Comparison of ENCODE assay signal across 8 cellular contexts in the genomic region with DNA sequence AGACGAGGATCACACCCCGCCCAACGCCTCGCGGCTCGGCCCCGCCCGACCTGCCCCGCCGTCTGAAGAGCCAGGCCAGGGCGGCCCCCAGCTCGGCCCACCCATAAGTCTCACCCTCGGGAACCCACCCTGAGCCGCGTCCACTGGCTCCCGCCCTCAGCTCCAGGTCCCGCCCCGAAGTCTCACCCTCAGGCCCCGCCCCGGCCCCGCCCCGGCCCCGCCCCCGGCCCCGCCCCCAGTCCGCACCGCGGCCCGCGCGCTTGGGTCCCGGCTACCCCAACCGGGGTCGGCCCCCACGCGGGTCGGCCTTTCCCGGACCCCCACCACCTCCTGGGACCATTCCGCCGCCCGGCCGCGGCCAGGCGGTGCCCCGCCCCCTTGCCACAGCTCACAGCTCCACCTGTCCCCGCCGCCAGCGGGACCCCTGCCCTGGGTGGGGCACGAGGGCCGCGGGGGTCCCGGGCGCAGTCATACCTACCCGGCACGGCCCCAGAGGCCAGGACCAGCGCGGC. TPM values are rescaled to one million over a fixed set of nuclear protein-coding genes. Genes with fewer than 3 reads are reported as not detected.
DNase-seq lines count a peak whose midpoint lies in the region; ATAC-seq and TF ChIP-seq lines count a peak whose summit lies in the region.

No MANE protein-coding gene starts in this region.

- peak overlapping the region in 2 of 4 donors; percentile 34 to 58 for H3K27ac ChIP-seq in esophagus muscularis mucosa (replicated peaks in 1 of 4)

- H3K4me1 Mint-ChIP-seq in neural crest cell = peaks cover 24% of the 10 kb centered on the region
- peaks cover 9% of the 10 kb centered on the region for H3K4me1 Mint-ChIP-seq in type B pancreatic cell (ENCODE audit: unreplicated experiment)

- peaks cover 0 to 20% (median 2%) of the 10 kb centered on the region in 4 donors for H3K27me3 ChIP-seq in esophagus muscularis mucosa

- H3K36me3 Mint-ChIP-seq in neural crest cell (ENCODE audit: low read depth) (peaks cover 18% of the 10 kb centered on the region), type B pancreatic cell (no peaks in the 10 kb centered on the region)

- no peak overlapping the region for H3K27ac Mint-ChIP-seq in neural crest cell (ENCODE audit: unreplicated experiment)
- no peak overlapping the region for H3K27ac Mint-ChIP-seq in type B pancreatic cell

- H3K27me3 Mint-ChIP-seq in neural crest cell (ENCODE audit: low read depth) (peaks cover 38% of the 10 kb centered on the region), type B pancreatic cell (peaks cover 58% of the 10 kb centered on the region)

- WGBS in esophagus muscularis mucosa = 3% methylated on average over 7 of the region's 57 CpGs

- H3K36me3 ChIP-seq in esophagus muscularis mucosa = no peaks in the 10 kb centered on the region

- H3K4me1 ChIP-seq in esophagus muscularis mucosa = peaks cover 11 to 23% (median 18%) of the 10 kb centered on the region in 4 donors

- H3K9me3 ChIP-seq in esophagus muscularis mucosa = no peaks in the 10 kb centered on the region

- TF ChIP-seq CTCF in GM12865 (IDR thresholded peaks at IDR 0.05; ENCODE audit: insufficient read depth, low read depth, low read length, missing control alignments) (no peak), NB4 (IDR thresholded peaks at IDR 0.05; ENCODE audit: low read depth, low read length) (no peak), esophagus muscularis mucosa (IDR thresholded peaks at IDR 0.05) (no peak), neural crest cell (conservative IDR thresholded peaks at IDR 0.05) (no peak), type B pancreatic cell (conservative IDR thresholded peaks at IDR 0.05) (no peak)

- ATAC-seq in HG02623 (IDR thresholded peaks at IDR 0.05; ENCODE audit: unreplicated experiment) (no peak), HG03196 (IDR thresholded peaks at IDR 0.05; ENCODE audit: unreplicated experiment) (no peak)

- H3K4me3 Mint-ChIP-seq in neural crest cell (peak overlapping the region; percentile 57), type B pancreatic cell (peak overlapping the region; percentile 55)

- no peak for TF ChIP-seq POLR2A in NB4 (IDR thresholded peaks at IDR 0.05; ENCODE audit: extremely low read depth, insufficient read length)
- TF ChIP-seq POLR2A in esophagus muscularis mucosa (IDR thresholded peaks at IDR 0.05; ENCODE audit: low read depth) = no peak

- no peak for TF ChIP-seq EP300 in esophagus muscularis mucosa (IDR thresholded peaks at IDR 0.05)

- H3K9me3 Mint-ChIP-seq in neural crest cell = no peaks in the 10 kb centered on the region
- no peaks in the 10 kb centered on the region for H3K9me3 Mint-ChIP-seq in type B pancreatic cell

- H3K4me3 ChIP-seq in GM12865 (ENCODE audit: low read depth, low read length) (peak overlapping the region; percentile 65), NB4 (ENCODE audit: low read depth, low read length) (peak overlapping the region; percentile 16), esophagus muscularis mucosa (peak overlapping the region; percentile 71 to 83 (median 72))

- DNase-seq in GM12865 (ENCODE audit: low read depth) (peak; percentile 33), NB4 (ENCODE audit: low read depth) (peak; percentile 25), esophagus muscularis mucosa (ENCODE audit: extremely low spot score) (no peak), neural crest cell (ENCODE audit: low read depth, low spot score) (peak; percentile 45), type B pancreatic cell (ENCODE audit: extremely low spot score, unreplicated experiment) (no peak)
- peak; percentile 60 for DNase-seq in activated T-cell treated with anti-CD3 and anti-CD28 coated beads, Interleukin-2, amount 50 U/mL, for 1 hour

- intact Hi-C loops in esophagus muscularis mucosa (cut with DNase I) = no loop called here

RNA-seq across cellular contexts. Expression of a gene that starts 0.5 kb away (rescaled TPM):
- total RNA-seq in esophagus muscularis mucosa (1 to 10 TPM in 1 of 4 donors, under 1 TPM in 2, not detected in 1; 0.66 to 1.2 (median 0.75) TPM), neural crest cell (21.9 and 23.3 TPM in 2 replicates), type B pancreatic cell (ENCODE audit: low replicate concordance) (1.2 and 2.1 TPM in 2 replicates)

Comparison
In these comparisons a context has a peak if more than half of its experiments do, and no peak if none do; other contexts are left out.
1. DNase-seq: peak in GM12865 (single experiment), NB4 (single experiment), activated T-cell treated with anti-CD3 and anti-CD28 coated beads, Interleukin-2, amount 50 U/mL, for 1 hour (single experiment) and neural crest cell (single experiment); none in esophagus muscularis mucosa (single experiment) and type B pancreatic cell (single experiment).
2. H3K4me3 ChIP-seq: peak in every context shown above with its lines; median percentile 72 in esophagus muscularis mucosa; 65 in GM12865; 16 in NB4.